ENCODE assay signal across 14 cellular contexts in genomic region chr10:117364121-117364960, GRCh38. TPM values are rescaled to one million over a fixed set of nuclear protein-coding genes. Genes with fewer than 3 reads are reported as not detected.
DNase-seq lines count a peak whose midpoint lies in the region; ATAC-seq and TF ChIP-seq lines count a peak whose summit lies in the region.
"Had no signal": no experiment of that assay in that cellular context is flagged by ENCODE, and none has a peak within 500 bp of the region (broad histone marks: within the 10 kb centered on the region; RNA-seq: fewer than 3 reads in every experiment).

No MANE protein-coding gene starts in this region.

- TF ChIP-seq CTCF in brain microvascular endothelial cell (IDR thresholded peaks at IDR 0.05; ENCODE audit: low read depth, low read length, missing control alignments) (no peak), upper lobe of right lung (IDR thresholded peaks at IDR 0.05) (no peak)

- intact Hi-C loops in upper lobe of right lung (cut with DNase I): no loop called here

- ATAC-seq in GM21515 (IDR thresholded peaks at IDR 0.05; ENCODE audit: unreplicated experiment) (no peak), upper lobe of right lung (no peak)
- ATAC-seq: mucosa of descending colon had no signal

- no peaks in the 10 kb centered on the region for H3K36me3 ChIP-seq in HUES6 (ENCODE audit: control insufficient read depth, insufficient read depth, low read length)
- H3K36me3 ChIP-seq in brain microvascular endothelial cell (replicated peaks): no peaks in the 10 kb centered on the region
- H3K36me3 ChIP-seq in upper lobe of right lung: no peaks in the 10 kb centered on the region
- H3K36me3 ChIP-seq: SJCRH30, uterus had no signal

- H3K4me1 ChIP-seq in HUES6 (ENCODE audit: control insufficient read depth, insufficient read depth, low read length) (peaks cover 18% of the 10 kb centered on the region), upper lobe of right lung (peaks cover 27% of the 10 kb centered on the region)
- H3K4me1 ChIP-seq: uterus had no signal

- H3K4me3 ChIP-seq in HUES6 (ENCODE audit: low read depth, low read length) (peak overlapping the region; percentile 4; the same call in 1 of the 2 replicates), brain microvascular endothelial cell (ENCODE audit: low read depth, low read length) (no peak overlapping the region), upper lobe of right lung (no peak overlapping the region)
- H3K4me3 ChIP-seq: mucosa of descending colon, SJCRH30, uterus had no signal

- in situ Hi-C loops in Caki2 (cut with HindIII; ENCODE audit: low pct_unique_long_range_greater_than_20kb, low sequenced_read_pairs) (no loop called here), brain microvascular endothelial cell (cut with HindIII; ENCODE audit: low pct_ligation_motif_present, low sequenced_read_pairs) (no loop called here)

- H3K9ac ChIP-seq in HUES6 (ENCODE audit: low read length): no peak overlapping the region

- no peaks in the 10 kb centered on the region for H3K27me3 ChIP-seq in HUES6 (ENCODE audit: control insufficient read depth, insufficient read depth, low read length)
- no peaks in the 10 kb centered on the region for H3K27me3 ChIP-seq in brain microvascular endothelial cell (replicated peaks)
- no peaks in the 10 kb centered on the region for H3K27me3 ChIP-seq in upper lobe of right lung
- H3K27me3 ChIP-seq: SJCRH30, uterus had no signal

- H3K9me3 ChIP-seq in HUES6 (ENCODE audit: control insufficient read depth, insufficient read depth, low read depth, low read length) (no peaks in the 10 kb centered on the region), upper lobe of right lung (no peaks in the 10 kb centered on the region)
- H3K9me3 ChIP-seq: mucosa of descending colon, SJCRH30, uterus had no signal

- DNase-seq in Caki2 (ENCODE audit: low read depth): peak; percentile 67
- DNase-seq in brain microvascular endothelial cell: no peak
- DNase-seq in left kidney (ENCODE audit: low read depth, low spot score): peak; percentile 17
- no peak for DNase-seq in midbrain (lab: John Stamatoyannopoulos, UW)
- DNase-seq in stimulated activated naive CD4-positive, alpha-beta T cell (lab: John Stamatoyannopoulos, UW): no peak
- DNase-seq in upper lobe of right lung: no peak
- DNase-seq: CD4-positive, alpha-beta memory T cell; cortex of kidney; hippocampal formation; SJCRH30; uterus had no signal

- no peak overlapping the region for H3K27ac ChIP-seq in HUES6 (ENCODE audit: low read depth, low read length)
- peak overlapping the region; percentile 56 for H3K27ac ChIP-seq in brain microvascular endothelial cell
- no peak overlapping the region for H3K27ac ChIP-seq in upper lobe of right lung
- H3K27ac ChIP-seq: uterus had no signal

RNA-seq across cellular contexts. Expression of gene PDZD8, which starts 10.9 kb away (rescaled TPM):
- 31.6 and 47.2 TPM in 2 replicates for total RNA-seq in Caki2 (2014; rRNA removed; shearing (Covaris generic); ENCODE audit: low replicate concordance)
- total RNA-seq in upper lobe of right lung: 38.7 TPM

Comparison
In these comparisons a context has a peak if more than half of its experiments do, and no peak if none do; other contexts are left out.
1. DNase-seq: peak in Caki2 (single experiment) and left kidney (single experiment); none in brain microvascular endothelial cell (single experiment), midbrain (single experiment), stimulated activated naive CD4-positive, alpha-beta T cell (0 of 6) and upper lobe of right lung (single experiment).